11 cellular contexts compared by ENCODE assay signal in genomic region chr4:110475881-110476818, GRCh38. TPM values are rescaled to one million over a fixed set of nuclear protein-coding genes. Genes with fewer than 3 reads are reported as not detected.
DNase-seq lines count a peak whose midpoint lies in the region; ATAC-seq and TF ChIP-seq lines count a peak whose summit lies in the region.
"Had no signal": no experiment of that assay in that cellular context is flagged by ENCODE, and none has a peak within 500 bp of the region (broad histone marks: within the 10 kb centered on the region; RNA-seq: fewer than 3 reads in every experiment).

ENPEP (plus strand) TSS chr4:110476155; CDS start chr4:110476415, 260 bp downstream.

- TF ChIP-seq CTCF in breast epithelium (IDR thresholded peaks at IDR 0.05) (no peak), MCF 10A (IDR thresholded peaks at IDR 0.05; ENCODE audit: unreplicated experiment) (no peak), foreskin fibroblast (IDR thresholded peaks at IDR 0.05; ENCODE audit: low read depth, low read length) (no peak), nephron (IDR thresholded peaks at IDR 0.05; ENCODE audit: unreplicated experiment in 3 of 3) (no peak), vagina (IDR thresholded peaks at IDR 0.05) (no peak)

- no peaks in the 10 kb centered on the region for H3K36me3 Mint-ChIP-seq in MCF 10A (ENCODE audit: insufficient read depth, unreplicated experiment)
- H3K36me3 Mint-ChIP-seq in nephron (ENCODE audit: low read depth): peaks cover 4% of the 10 kb centered on the region

- intact Hi-C loops in breast epithelium (cut with DNase I; ENCODE audit: low total_unique reads) (no loop called here), MCF 10A (cut with micrococcal nuclease) (no loop called here), vagina (cut with DNase I) (no loop called here)

- H3K4me3 Mint-ChIP-seq in MCF 10A (ENCODE audit: unreplicated experiment) (no peak within 1 kb of the TSS), nephron (peak within 1 kb of the TSS; percentile 86 to 90 (median 90))
- H3K4me3 Mint-ChIP-seq: activated naive CD8-positive, alpha-beta T cell treated with anti-CD3 and anti-CD28 coated beads, Interleukin-2, amount 50 U/mL, for 24 hours; T-helper 1 cell treated with Interleukin-12 subunit alpha and Interleukin-12 subunit beta and Interleukin-4 antibody, amounts not matched to agents 30 μg/mL and 1 μg/mL, for 36 hours had no signal

- H3K27me3 Mint-ChIP-seq in MCF 10A (ENCODE audit: insufficient read depth, unreplicated experiment): no peaks in the 10 kb centered on the region
- H3K27me3 Mint-ChIP-seq in nephron (ENCODE audit: low read depth): peaks cover 3% of the 10 kb centered on the region

- H3K9me3 Mint-ChIP-seq in MCF 10A (ENCODE audit: unreplicated experiment) (no peaks in the 10 kb centered on the region), nephron (no peaks in the 10 kb centered on the region)
- H3K9me3 Mint-ChIP-seq: activated naive CD8-positive, alpha-beta T cell treated with anti-CD3 and anti-CD28 coated beads, Interleukin-2, amount 50 U/mL, for 24 hours; T-helper 1 cell treated with Interleukin-12 subunit alpha and Interleukin-12 subunit beta and Interleukin-4 antibody, amounts not matched to agents 30 μg/mL and 1 μg/mL, for 36 hours had no signal

- TF ChIP-seq POLR2A in breast epithelium (IDR thresholded peaks at IDR 0.05) (no peak), vagina (IDR thresholded peaks at IDR 0.05) (no peak)

- H3K27me3 ChIP-seq in breast epithelium (no peaks in the 10 kb centered on the region), vagina (no peaks in the 10 kb centered on the region)
- H3K27me3 ChIP-seq: BLaER1 treated with 17β-estradiol and CSF1 and Interleukin-3, amounts not matched to agents 10 nM and 100 nM had no signal

- H3K36me3 ChIP-seq in breast epithelium (no peaks in the 10 kb centered on the region), vagina (no peaks in the 10 kb centered on the region)
- H3K36me3 ChIP-seq: BLaER1 treated with 17β-estradiol and CSF1 and Interleukin-3, amounts not matched to agents 10 nM and 100 nM had no signal

- POLR2A ChIA-PET in MCF 10A (lab: Yijun Ruan, JAX): interaction anchor here (1.2 kb wide), 1 partner anchor 11 kb away, joined by 3 read pairs; no protein-coding TSS in a partner anchor

- BruUV-seq in MCF 10A (replicated peaks; lab: Mats Ljungman, UMichigan): no TSS peak

- no peak within 1 kb of the TSS for H3K27ac Mint-ChIP-seq in MCF 10A (ENCODE audit: low read depth, unreplicated experiment)
- peak within 1 kb of the TSS; percentile 92 to 97 (median 94) for H3K27ac Mint-ChIP-seq in nephron
- H3K27ac Mint-ChIP-seq: activated naive CD8-positive, alpha-beta T cell treated with anti-CD3 and anti-CD28 coated beads, Interleukin-2, amount 50 U/mL, for 24 hours; T-helper 1 cell treated with Interleukin-12 subunit alpha and Interleukin-12 subunit beta and Interleukin-4 antibody, amounts not matched to agents 30 μg/mL and 1 μg/mL, for 36 hours had no signal

- H3K9me3 ChIP-seq in breast epithelium (no peaks in the 10 kb centered on the region), vagina (no peaks in the 10 kb centered on the region)
- H3K9me3 ChIP-seq: BLaER1 treated with 17β-estradiol and CSF1 and Interleukin-3, amounts not matched to agents 10 nM and 100 nM had no signal

- CTCF ChIA-PET in MCF 10A (lab: Yijun Ruan, JAX): interaction anchor here (0.6 to 0.7 kb wide), 3 partner anchors 176 to 1166 kb away, joined by 3 read pairs; no protein-coding TSS in a partner anchor

- no peak for DNase-seq in breast epithelium (ENCODE audit: low spot score in 2 of 2)
- DNase-seq in MCF 10A (ENCODE audit: unreplicated experiment): no peak
- peak; percentile 16 to 71 for DNase-seq in foreskin fibroblast
- no peak for DNase-seq in vagina (ENCODE audit: extremely low spot score in 2 of 2)
- DNase-seq in T-helper 2 cell: no peak
- DNase-seq: activated naive CD8-positive, alpha-beta T cell treated with anti-CD3 and anti-CD28 coated beads, Interleukin-2, amount 50 U/mL, for 24 hours had no signal

- peak within 1 kb of the TSS; percentile 47 to 64 (median 52) for H3K4me3 ChIP-seq in breast epithelium
- H3K4me3 ChIP-seq in foreskin fibroblast (ENCODE audit: low read depth in 1 of 2, low read length in 2 of 2): peak within 1 kb of the TSS; percentile 50 to 62
- H3K4me3 ChIP-seq in vagina: peak within 1 kb of the TSS; percentile 35 to 49
- H3K4me3 ChIP-seq: BLaER1 treated with 17β-estradiol and CSF1 and Interleukin-3, amounts not matched to agents 10 nM and 100 nM had no signal

- H3K4me1 ChIP-seq in breast epithelium: no peaks in the 10 kb centered on the region
- no peaks in the 10 kb centered on the region for H3K4me1 ChIP-seq in vagina

- H3K27ac ChIP-seq in breast epithelium: peak within 1 kb of the TSS; percentile 67 to 71
- H3K27ac ChIP-seq in vagina: peak within 1 kb of the TSS; percentile 15
- H3K27ac ChIP-seq: BLaER1 treated with 17β-estradiol and CSF1 and Interleukin-3, amounts not matched to agents 10 nM and 100 nM had no signal

- H3K4me1 Mint-ChIP-seq in MCF 10A (ENCODE audit: insufficient read depth, unreplicated experiment) (no peaks in the 10 kb centered on the region), nephron (peaks cover 44% of the 10 kb centered on the region)
- H3K4me1 Mint-ChIP-seq: activated naive CD8-positive, alpha-beta T cell treated with anti-CD3 and anti-CD28 coated beads, Interleukin-2, amount 50 U/mL, for 24 hours had no signal

- no peak for ATAC-seq in HG02623 (IDR thresholded peaks at IDR 0.05; ENCODE audit: unreplicated experiment)
- ATAC-seq in GM18873 (IDR thresholded peaks at IDR 0.05; ENCODE audit: low FRiP score, unreplicated experiment): no peak
- ATAC-seq: activated naive CD8-positive, alpha-beta T cell treated with anti-CD3 and anti-CD28 coated beads, Interleukin-2, amount 50 U/mL, for 24 hours had no signal

RNA-seq across cellular contexts. Expression of gene ENPEP, which starts in this region (rescaled TPM):
- total RNA-seq in breast epithelium: 10 to 100 TPM in 1 of 3 donors, 1 to 10 TPM in 2; 5.0 to 10.2 (median 9.8) TPM
- total RNA-seq in MCF 10A (2022): not detected in 2 replicates
- 5.2 TPM for total RNA-seq in vagina

Comparison
In these comparisons a context has a peak if more than half of its experiments do, and no peak if none do; other contexts are left out.
1. DNase-seq: peak in foreskin fibroblast (2 of 2); none in breast epithelium (0 of 2), MCF 10A (single experiment), vagina (0 of 2) and T-helper 2 cell (0 of 5).
2. Peak in every context shown above with its lines, with median percentiles within 50 percentile points of each other: H3K4me3 ChIP-seq.